16 cellular contexts compared by ENCODE assay signal in genomic region chrX:7828594-7828993, GRCh38. TPM values are rescaled to one million over a fixed set of nuclear protein-coding genes. Genes with fewer than 3 reads are reported as not detected.
DNase-seq lines count a peak whose midpoint lies in the region; ATAC-seq and TF ChIP-seq lines count a peak whose summit lies in the region.
"Had no signal": no experiment of that assay in that cellular context is flagged by ENCODE, and none has a peak within 500 bp of the region (broad histone marks: within the 10 kb centered on the region; RNA-seq: fewer than 3 reads in every experiment).

No MANE protein-coding gene starts in this region.

- no peak for DNase-seq in left ventricle myocardium inferior
- DNase-seq in Right ventricle myocardium superior: no peak
- peak; percentile 21 for DNase-seq in NAMALWA (ENCODE audit: low spot score)
- DNase-seq in endodermal cell: no peak
- no peak for DNase-seq in type B pancreatic cell (ENCODE audit: extremely low spot score, unreplicated experiment)
- DNase-seq in dorsolateral prefrontal cortex: no peak
- DNase-seq in thyroid gland: no peak
- no peak for DNase-seq in activated CD4-positive, alpha-beta T cell treated with anti-CD3 and anti-CD28 coated beads, Interleukin-2, amount 10 ng/mL, durations not matched to agents 7 days and 5 days
- DNase-seq: activated CD8-positive, alpha-beta memory T cell treated with anti-CD3 and anti-CD28 coated beads, Interleukin-2, amount 50 U/mL, for 48 hours; activated naive CD8-positive, alpha-beta T cell treated with anti-CD3 and anti-CD28 coated beads, Interleukin-2, amount 10 ng/mL, durations not matched to agents 7 days and 5 days; esophagus squamous epithelium; SHP77 treated with DMSO at 0.1 percent for 48 hours; stimulated activated CD4-positive, alpha-beta T cell treated with anti-CD3 and anti-CD28 coated beads, Interleukin-4, amount 100 ng/mL, for 1 hour; stimulated activated naive CD4-positive, alpha-beta T cell had no signal

- peak; percentile 30 for TF ChIP-seq CTCF in left ventricle myocardium inferior (IDR thresholded peaks at IDR 0.05; ENCODE audit: borderline replicate concordance)
- TF ChIP-seq CTCF in endodermal cell (conservative IDR thresholded peaks at IDR 0.05): peak; percentile 73
- peak; percentile 46 for TF ChIP-seq CTCF in type B pancreatic cell (conservative IDR thresholded peaks at IDR 0.05)
- no peak for TF ChIP-seq CTCF in dorsolateral prefrontal cortex (IDR thresholded peaks at IDR 0.05 in 54 of 56, conservative IDR thresholded peaks at IDR 0.05 in 2 of 56; ENCODE audit: low read depth in 1 of 56, partially characterized antibody in 56 of 56)
- TF ChIP-seq CTCF in thyroid gland (IDR thresholded peaks at IDR 0.05): no peak

- H3K9me3 Mint-ChIP-seq in endodermal cell: no peaks in the 10 kb centered on the region
- no peaks in the 10 kb centered on the region for H3K9me3 Mint-ChIP-seq in type B pancreatic cell
- no peaks in the 10 kb centered on the region for H3K9me3 Mint-ChIP-seq in activated CD4-positive, alpha-beta T cell treated with anti-CD3 and anti-CD28 coated beads, Interleukin-2, amount 10 ng/mL, durations not matched to agents 7 days and 5 days
- H3K9me3 Mint-ChIP-seq: activated naive CD8-positive, alpha-beta T cell treated with anti-CD3 and anti-CD28 coated beads, Interleukin-2, amount 10 ng/mL, durations not matched to agents 7 days and 5 days had no signal

- no peaks in the 10 kb centered on the region for H3K36me3 Mint-ChIP-seq in endodermal cell (ENCODE audit: low read depth)
- no peaks in the 10 kb centered on the region for H3K36me3 Mint-ChIP-seq in type B pancreatic cell
- no peaks in the 10 kb centered on the region for H3K36me3 Mint-ChIP-seq in activated CD4-positive, alpha-beta T cell treated with anti-CD3 and anti-CD28 coated beads, Interleukin-2, amount 10 ng/mL, durations not matched to agents 7 days and 5 days (ENCODE audit: low read depth)
- H3K36me3 Mint-ChIP-seq: activated naive CD8-positive, alpha-beta T cell treated with anti-CD3 and anti-CD28 coated beads, Interleukin-2, amount 10 ng/mL, durations not matched to agents 7 days and 5 days had no signal

- H3K27ac ChIP-seq in left ventricle myocardium inferior (replicated peaks): no peak overlapping the region
- H3K27ac ChIP-seq in endodermal cell (ENCODE audit: low read depth, low read length): no peak overlapping the region
- H3K27ac ChIP-seq in dorsolateral prefrontal cortex: no peak overlapping the region
- H3K27ac ChIP-seq in thyroid gland: no peak overlapping the region
- H3K27ac ChIP-seq: esophagus squamous epithelium had no signal

- ATAC-seq in Right ventricle myocardium superior (ENCODE audit: poor library complexity): no peak

- H3K4me1 Mint-ChIP-seq in endodermal cell (peaks cover 6% of the 10 kb centered on the region), type B pancreatic cell (ENCODE audit: unreplicated experiment) (no peaks in the 10 kb centered on the region)
- no peaks in the 10 kb centered on the region for H3K4me1 Mint-ChIP-seq in activated CD4-positive, alpha-beta T cell treated with anti-CD3 and anti-CD28 coated beads, Interleukin-2, amount 10 ng/mL, durations not matched to agents 7 days and 5 days
- H3K4me1 Mint-ChIP-seq: activated naive CD8-positive, alpha-beta T cell treated with anti-CD3 and anti-CD28 coated beads, Interleukin-2, amount 10 ng/mL, durations not matched to agents 7 days and 5 days had no signal

- no peaks in the 10 kb centered on the region for H3K36me3 ChIP-seq in left ventricle myocardium inferior
- no peaks in the 10 kb centered on the region for H3K36me3 ChIP-seq in endodermal cell (ENCODE audit: control insufficient read depth, insufficient read depth, low read length)
- H3K36me3 ChIP-seq in thyroid gland: no peaks in the 10 kb centered on the region
- H3K36me3 ChIP-seq: esophagus squamous epithelium had no signal

- intact Hi-C loops in left ventricle myocardium inferior (cut with micrococcal nuclease): no loop called here
- intact Hi-C loops in Right ventricle myocardium superior (cut with DNase I): no loop called here
- intact Hi-C loops in dorsolateral prefrontal cortex (cut with DNase I): no loop called here
- intact Hi-C loops in thyroid gland (cut with DNase I): no loop called here

- CTCF ChIA-PET in activated CD4-positive, alpha-beta T cell treated with anti-CD3 and anti-CD28 coated beads, Interleukin-2, amount 10 ng/mL, durations not matched to agents 7 days and 5 days (lab: Charles Lee): no interaction called here

- H3K27me3 ChIP-seq in left ventricle myocardium inferior (ENCODE audit: low read depth) (no peaks in the 10 kb centered on the region), endodermal cell (ENCODE audit: control insufficient read depth, insufficient read depth, low read length, poor library complexity, severe bottlenecking) (no peaks in the 10 kb centered on the region), dorsolateral prefrontal cortex (peaks cover 0 to 21% (median 0%) of the 10 kb centered on the region in 45 donors), thyroid gland (no peaks in the 10 kb centered on the region)
- H3K27me3 ChIP-seq: esophagus squamous epithelium had no signal

- H3K9me3 ChIP-seq in left ventricle myocardium inferior (replicated peaks) (no peaks in the 10 kb centered on the region), endodermal cell (ENCODE audit: control insufficient read depth, low read length) (no peaks in the 10 kb centered on the region), thyroid gland (no peaks in the 10 kb centered on the region)
- H3K9me3 ChIP-seq: esophagus squamous epithelium had no signal

- POLR2A ChIA-PET in activated CD4-positive, alpha-beta T cell treated with anti-CD3 and anti-CD28 coated beads, Interleukin-2, amount 10 ng/mL, durations not matched to agents 7 days and 5 days (lab: Charles Lee): no interaction called here

- H3K4me3 ChIP-seq in left ventricle myocardium inferior: no peak overlapping the region
- H3K4me3 ChIP-seq in endodermal cell (ENCODE audit: low read length): no peak overlapping the region
- H3K4me3 ChIP-seq in dorsolateral prefrontal cortex: no peak overlapping the region
- H3K4me3 ChIP-seq in thyroid gland (replicated peaks in 1 of 3): no peak overlapping the region
- H3K4me3 ChIP-seq: esophagus squamous epithelium had no signal

- H3K9ac ChIP-seq in endodermal cell (ENCODE audit: extremely low read depth, low read length, poor library complexity, severe bottlenecking): no peak overlapping the region

- H3K4me3 Mint-ChIP-seq in endodermal cell (no peak overlapping the region), type B pancreatic cell (no peak overlapping the region)
- H3K4me3 Mint-ChIP-seq in activated CD4-positive, alpha-beta T cell treated with anti-CD3 and anti-CD28 coated beads, Interleukin-2, amount 10 ng/mL, durations not matched to agents 7 days and 5 days: no peak overlapping the region
- H3K4me3 Mint-ChIP-seq: activated naive CD8-positive, alpha-beta T cell treated with anti-CD3 and anti-CD28 coated beads, Interleukin-2, amount 10 ng/mL, durations not matched to agents 7 days and 5 days had no signal

- H3K4me1 ChIP-seq in left ventricle myocardium inferior (no peaks in the 10 kb centered on the region), endodermal cell (ENCODE audit: control insufficient read depth, insufficient read depth, low read length) (no peaks in the 10 kb centered on the region), thyroid gland (no peaks in the 10 kb centered on the region)
- H3K4me1 ChIP-seq: esophagus squamous epithelium had no signal

- H3K27ac Mint-ChIP-seq in endodermal cell: no peak overlapping the region
- H3K27ac Mint-ChIP-seq in type B pancreatic cell: no peak overlapping the region
- H3K27ac Mint-ChIP-seq in activated CD4-positive, alpha-beta T cell treated with anti-CD3 and anti-CD28 coated beads, Interleukin-2, amount 10 ng/mL, durations not matched to agents 7 days and 5 days: no peak overlapping the region
- H3K27ac Mint-ChIP-seq: activated naive CD8-positive, alpha-beta T cell treated with anti-CD3 and anti-CD28 coated beads, Interleukin-2, amount 10 ng/mL, durations not matched to agents 7 days and 5 days had no signal

- 83 to 94% methylated on average over 1 to 2 of the region's 2 CpGs for WGBS in endodermal cell (ENCODE audit: insufficient coverage in 1 of 2, insufficient read length in 1 of 2), 2 experiments
- WGBS in thyroid gland, 2 donors: 56 to 63% methylated on average over 2 of the region's 2 CpGs

- TF ChIP-seq POLR2A in thyroid gland (IDR thresholded peaks at IDR 0.05): no peak

- no peaks in the 10 kb centered on the region for H3K27me3 Mint-ChIP-seq in endodermal cell (ENCODE audit: insufficient read depth)
- H3K27me3 Mint-ChIP-seq in type B pancreatic cell: peaks cover 3% of the 10 kb centered on the region
- no peaks in the 10 kb centered on the region for H3K27me3 Mint-ChIP-seq in activated CD4-positive, alpha-beta T cell treated with anti-CD3 and anti-CD28 coated beads, Interleukin-2, amount 10 ng/mL, durations not matched to agents 7 days and 5 days

RNA-seq across cellular contexts. Expression of gene VCX, which starts 14.4 kb away (rescaled TPM):
- not detected for total RNA-seq in left ventricle myocardium inferior
- not detected for total RNA-seq in Right ventricle myocardium superior
- under 1 TPM in 1 of 2 donors, not detected in 1; 0.64 TPM for total RNA-seq in endodermal cell
- not detected for polyA plus RNA-seq in endodermal cell (2013, experiment 1 of 2)
- polyA plus RNA-seq in endodermal cell (2013, experiment 2 of 2): 0.33 TPM
- not detected in 2 replicates for total RNA-seq in type B pancreatic cell (ENCODE audit: low replicate concordance)
- 1 to 10 TPM in 8 of 120 experiments, under 1 TPM in 10, not detected in 102; 0.51 to 2.3 (median 0.90) TPM for total RNA-seq in dorsolateral prefrontal cortex
- total RNA-seq in thyroid gland: under 1 TPM in 1 of 4 donors, not detected in 3; 0.54 TPM
- total RNA-seq in activated CD4-positive, alpha-beta T cell treated with anti-CD3 and anti-CD28 coated beads, Interleukin-2, amount 10 ng/mL, durations not matched to agents 7 days and 5 days: not detected
- total RNA-seq: activated naive CD8-positive, alpha-beta T cell treated with anti-CD3 and anti-CD28 coated beads, Interleukin-2, amount 10 ng/mL, durations not matched to agents 7 days and 5 days; esophagus squamous epithelium; mononuclear cell; renal cortical epithelial cell had no signal

Comparison
In these comparisons a context has a peak if more than half of its experiments do, and no peak if none do; other contexts are left out.
1. CTCF ChIP-seq: peak in left ventricle myocardium inferior (single experiment), endodermal cell (single experiment) and type B pancreatic cell (single experiment); none in dorsolateral prefrontal cortex (0 of 56) and thyroid gland (0 of 6).